In genomic region chr14:92775303-92775702, GRCh38 we compare ENCODE assay signal across 8 cellular contexts. TPM values are rescaled to one million over a fixed set of nuclear protein-coding genes. Genes with fewer than 3 reads are reported as not detected.
DNase-seq lines count a peak whose midpoint lies in the region; ATAC-seq and TF ChIP-seq lines count a peak whose summit lies in the region.
"Not testable (repeated sequence)": the region's sequence is repeated elsewhere in the genome, so short reads cannot be mapped to it uniquely, and the experiment has no call there.

No MANE protein-coding gene starts in this region.

- H3K36me3 Mint-ChIP-seq in activated CD4-positive, alpha-beta T cell treated with anti-CD3 and anti-CD28 coated beads, Interleukin-2, amount 10 ng/mL, durations not matched to agents 24 days and 14 days (ENCODE audit: low read depth); naive thymus-derived CD8-positive, alpha-beta T cell: not testable (repeated sequence)

- intact Hi-C loops in activated CD4-positive, alpha-beta T cell treated with anti-CD3 and anti-CD28 coated beads, Interleukin-2, amount 10 ng/mL, durations not matched to agents 24 days and 14 days (cut with micrococcal nuclease), result not testable (repeated sequence)

- peak overlapping the region; percentile 68 for H3K27ac Mint-ChIP-seq in activated CD4-positive, alpha-beta T cell treated with anti-CD3 and anti-CD28 coated beads, Interleukin-2, amount 10 ng/mL, durations not matched to agents 24 days and 14 days
- not testable (repeated sequence) for H3K27ac Mint-ChIP-seq in naive thymus-derived CD8-positive, alpha-beta T cell

- not testable (repeated sequence) for H3K9me3 Mint-ChIP-seq in activated CD4-positive, alpha-beta T cell treated with anti-CD3 and anti-CD28 coated beads, Interleukin-2, amount 10 ng/mL, durations not matched to agents 24 days and 14 days; naive thymus-derived CD8-positive, alpha-beta T cell

- POLR2A ChIA-PET in naive thymus-derived CD8-positive, alpha-beta T cell (lab: Charles Lee), result interaction anchor here (0.7 kb wide), 1 partner anchor 630 kb away, joined by 3 read pairs; no protein-coding TSS in a partner anchor

- H3K27me3 ChIP-seq in foreskin keratinocyte, result not testable (repeated sequence)

- TF ChIP-seq CTCF in foreskin keratinocyte (conservative IDR thresholded peaks at IDR 0.05), result not testable (repeated sequence)

- peak; percentile 36 for DNase-seq in ACHN
- DNase-seq in activated CD4-positive, alpha-beta T cell treated with anti-CD3 and anti-CD28 coated beads, Interleukin-2, amount 10 ng/mL, durations not matched to agents 24 days and 14 days, result peak; percentile 83
- DNase-seq in foreskin keratinocyte; naive thymus-derived CD8-positive, alpha-beta T cell: not testable (repeated sequence)

- peak; percentile 86 for ATAC-seq in GM18858 (IDR thresholded peaks at IDR 0.05; ENCODE audit: unreplicated experiment)
- ATAC-seq in GM21390 (IDR thresholded peaks at IDR 0.05; ENCODE audit: unreplicated experiment), result peak; percentile 94
- ATAC-seq in HG02970 (IDR thresholded peaks at IDR 0.05; ENCODE audit: low FRiP score, unreplicated experiment), result peak; percentile 83
- peak; percentile 91 for ATAC-seq in HG03558 (IDR thresholded peaks at IDR 0.05; ENCODE audit: extremely low read depth, unreplicated experiment)
- ATAC-seq in foreskin keratinocyte, result peak; percentile 29
- ATAC-seq in naive thymus-derived CD8-positive, alpha-beta T cell, result peak; percentile 23 to 59

- not testable (repeated sequence) for H3K4me1 ChIP-seq in foreskin keratinocyte

- peaks cover 23% of the 10 kb centered on the region for H3K4me1 Mint-ChIP-seq in activated CD4-positive, alpha-beta T cell treated with anti-CD3 and anti-CD28 coated beads, Interleukin-2, amount 10 ng/mL, durations not matched to agents 24 days and 14 days
- peaks cover 0 to 27% (median 0%) of the 10 kb centered on the region in 4 donors for H3K4me1 Mint-ChIP-seq in naive thymus-derived CD8-positive, alpha-beta T cell

- H3K27me3 Mint-ChIP-seq in activated CD4-positive, alpha-beta T cell treated with anti-CD3 and anti-CD28 coated beads, Interleukin-2, amount 10 ng/mL, durations not matched to agents 24 days and 14 days, result peaks cover 25% of the 10 kb centered on the region
- not testable (repeated sequence) for H3K27me3 Mint-ChIP-seq in naive thymus-derived CD8-positive, alpha-beta T cell

- H3K4me3 Mint-ChIP-seq in activated CD4-positive, alpha-beta T cell treated with anti-CD3 and anti-CD28 coated beads, Interleukin-2, amount 10 ng/mL, durations not matched to agents 24 days and 14 days, result not testable (repeated sequence)
- H3K4me3 Mint-ChIP-seq in naive thymus-derived CD8-positive, alpha-beta T cell, result peak overlapping the region in 1 of 10 donors; percentile 15

- H3K27ac ChIP-seq in foreskin keratinocyte, result not testable (repeated sequence)

- in situ Hi-C loops in ACHN (cut with HindIII; ENCODE audit: low pct_ligation_motif_present, low pct_unique_long_range_greater_than_20kb, low sequenced_read_pairs), result not testable (repeated sequence)

RNA-seq across cellular contexts. Expression of gene GOLGA5, which starts 18.8 kb away (rescaled TPM):
- 20.1 and 20.8 TPM in 2 replicates for total RNA-seq in activated CD4-positive, alpha-beta T cell treated with anti-CD3 and anti-CD28 coated beads, Interleukin-2, amount 10 ng/mL, durations not matched to agents 24 days and 14 days
- total RNA-seq in foreskin keratinocyte, result 36.7 and 38.1 TPM in 2 replicates
- polyA plus RNA-seq in foreskin keratinocyte, result 25.0 and 27.4 TPM in 2 replicates
- total RNA-seq in naive thymus-derived CD8-positive, alpha-beta T cell, result 10 to 100 TPM; 20.6 to 22.4 TPM
- polyA plus RNA-seq in naive thymus-derived CD8-positive, alpha-beta T cell, result 10 to 100 TPM; 14.0 to 20.7 (median 15.9) TPM

RNA-seq across cellular contexts. Expression of gene LGMN, which starts 26.9 kb away (rescaled TPM):
- 1.4 and 2.1 TPM in 2 replicates for total RNA-seq in activated CD4-positive, alpha-beta T cell treated with anti-CD3 and anti-CD28 coated beads, Interleukin-2, amount 10 ng/mL, durations not matched to agents 24 days and 14 days
- total RNA-seq in foreskin keratinocyte, result 45.6 and 46.3 TPM in 2 replicates
- polyA plus RNA-seq in foreskin keratinocyte, result 39.5 and 40.8 TPM in 2 replicates
- total RNA-seq in naive thymus-derived CD8-positive, alpha-beta T cell, result 10 to 100 TPM; 17.7 to 19.6 TPM
- 10 to 100 TPM; 18.8 to 38.3 (median 27.4) TPM for polyA plus RNA-seq in naive thymus-derived CD8-positive, alpha-beta T cell

Comparison
In these comparisons a context has a peak if more than half of its experiments do, and no peak if none do; other contexts are left out.
1. ATAC-seq: peak in every context shown above with its lines; median percentile 94 in GM21390; 91 in HG03558; 86 in GM18858; 83 in HG02970; 41 in naive thymus-derived CD8-positive, alpha-beta T cell; 29 in foreskin keratinocyte.